ENCODE assay signal across 11 cellular contexts in the genomic region with DNA sequence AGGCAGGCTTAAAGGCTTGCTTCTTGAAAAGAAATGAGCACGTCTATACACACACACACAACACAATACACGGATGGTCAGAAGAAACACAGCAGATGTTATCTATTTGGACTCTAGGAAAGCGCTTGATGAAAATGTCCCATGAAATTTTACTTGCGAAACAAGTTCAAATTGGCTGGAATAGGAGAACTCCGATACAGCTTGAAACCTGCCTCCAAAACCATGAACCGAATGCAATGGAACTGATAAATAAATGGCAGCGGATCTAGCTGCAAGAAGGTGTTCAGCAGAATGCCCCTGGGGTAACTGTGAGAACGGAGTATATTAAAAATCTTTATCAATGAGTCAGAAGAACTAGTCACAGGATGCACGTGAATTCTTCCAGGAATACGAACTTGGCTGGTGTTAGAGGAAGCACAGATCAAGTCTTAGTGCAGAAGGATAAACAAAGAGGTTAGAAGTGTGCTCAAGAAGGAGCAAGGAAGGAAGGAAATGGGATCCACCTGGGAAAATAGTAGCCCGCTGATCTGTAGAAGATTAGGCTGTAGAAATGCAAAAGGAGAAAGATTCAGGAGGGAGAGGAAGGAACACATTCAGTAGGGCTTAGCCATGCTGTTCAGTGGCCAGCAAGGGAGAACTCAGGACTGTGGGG.
DNase-seq lines count a peak whose midpoint lies in the region; ATAC-seq, FAIRE-seq and TF ChIP-seq lines count a peak whose summit lies in the region.
"Had no signal": no experiment of that assay in that cellular context is flagged by ENCODE, and none has a peak within 500 bp of the region (broad histone marks: within the 10 kb centered on the region; RNA-seq: fewer than 3 reads in every experiment).

No MANE protein-coding gene starts in this region.

- no peak for TF ChIP-seq POLR2A in HCT116 (IDR thresholded peaks at IDR 0.05; ENCODE audit: borderline replicate concordance, extremely low read depth, insufficient read depth, insufficient read length)

- H4K20me1 ChIP-seq in HCT116 (ENCODE audit: insufficient read depth): no peaks in the 10 kb centered on the region
- no peaks in the 10 kb centered on the region for H4K20me1 ChIP-seq in astrocyte (ENCODE audit: insufficient read depth, low read length)

- H3K36me3 ChIP-seq in HCT116 (ENCODE audit: control insufficient read depth in 1 of 2, insufficient read depth in 2 of 2, low read length in 2 of 2): no peaks in the 10 kb centered on the region
- H3K36me3 ChIP-seq in astrocyte (ENCODE audit: insufficient read depth, low read length): no peaks in the 10 kb centered on the region
- H3K36me3 ChIP-seq in heart right ventricle: no peaks in the 10 kb centered on the region
- H3K36me3 ChIP-seq in skeletal muscle tissue (ENCODE audit: control insufficient read depth in 3 of 3, insufficient read depth in 3 of 3, low read length in 3 of 3): no peaks in the 10 kb centered on the region
- H3K36me3 ChIP-seq: neutrophil had no signal

- peak; percentile 60 for FAIRE-seq in astrocyte (lab: Jason Lieb, UNC)
- FAIRE-seq: K562 had no signal

- CTCF ChIA-PET in HCT116 (lab: Charles Lee) (interaction anchor here (0.7 kb wide), 1 partner anchor 44 kb away, joined by 3 read pairs; no protein-coding TSS in a partner anchor), HEK293T (lab: Yijun Ruan, JAX) (no interaction called here)
- CTCF ChIA-PET in activated CD8-positive, alpha-beta T cell treated with anti-CD3 and anti-CD28 coated beads for 36 hours (lab: Charles Lee): interaction anchor here (1.3 kb wide), 1 partner anchor 53 kb away, joined by 3 read pairs; no protein-coding TSS in a partner anchor

- peaks cover 23% of the 10 kb centered on the region for H3K4me1 Mint-ChIP-seq in astrocyte (ENCODE audit: low read depth, unreplicated experiment)
- peaks cover 6% of the 10 kb centered on the region for H3K4me1 Mint-ChIP-seq in activated CD8-positive, alpha-beta T cell treated with anti-CD3 and anti-CD28 coated beads for 36 hours (ENCODE audit: low read depth)

- H3K9me2 ChIP-seq in HCT116 (ENCODE audit: insufficient read depth): no peaks in the 10 kb centered on the region

- no peak for TF ChIP-seq RAD21 in HCT116 (IDR thresholded peaks at IDR 0.05; ENCODE audit: low read depth)

- peaks cover 4% of the 10 kb centered on the region for H3K9me3 Mint-ChIP-seq in astrocyte (ENCODE audit: unreplicated experiment)
- peaks cover 2% of the 10 kb centered on the region for H3K9me3 Mint-ChIP-seq in activated CD8-positive, alpha-beta T cell treated with anti-CD3 and anti-CD28 coated beads for 36 hours

- RAD21 ChIA-PET in HCT116 (lab: Charles Lee; ENCODE audit: low non-redundant PET in 1 of 2, low total read pairs in 2 of 2, uncharacterized antibody in 2 of 2, unreplicated experiment in 2 of 2): no interaction called here

- peak overlapping the region; percentile 54 for H3K9ac ChIP-seq in HCT116 (ENCODE audit: low read length)
- peak overlapping the region; percentile 77 for H3K9ac ChIP-seq in astrocyte (ENCODE audit: low read length)
- H3K9ac ChIP-seq in skeletal muscle tissue (ENCODE audit: low read depth in 1 of 3, low read length in 3 of 3): no peak overlapping the region

- H3K27me3 Mint-ChIP-seq in astrocyte (ENCODE audit: low read depth, unreplicated experiment): peaks cover 4% of the 10 kb centered on the region
- peaks cover 48% of the 10 kb centered on the region for H3K27me3 Mint-ChIP-seq in activated CD8-positive, alpha-beta T cell treated with anti-CD3 and anti-CD28 coated beads for 36 hours

- peak overlapping the region; percentile 93 for H3K27ac Mint-ChIP-seq in astrocyte (ENCODE audit: unreplicated experiment)
- H3K27ac Mint-ChIP-seq in activated CD8-positive, alpha-beta T cell treated with anti-CD3 and anti-CD28 coated beads for 36 hours: no peak overlapping the region

- peak; percentile 62 for DNase-seq in HCT116 (ENCODE audit: low read depth, low spot score)
- peak; percentile 95 for DNase-seq in astrocyte (ENCODE audit: low read depth)
- DNase-seq in heart right ventricle: peak in 1 of 2 donors; percentile 9
- no peak for DNase-seq in activated CD8-positive, alpha-beta T cell treated with anti-CD3 and anti-CD28 coated beads for 36 hours
- no peak for DNase-seq in HEK293T (ENCODE audit: extremely low spot score)
- DNase-seq: stimulated activated naive CD4-positive, alpha-beta T cell treated with Interleukin-2 at 50 U/mL for 16 hours had no signal

- peak overlapping the region in 1 of 2 experiments; percentile 27; a peak in 2 of 4 replicates for H3K4me3 ChIP-seq in HCT116 (replicated peaks in 1 of 2; ENCODE audit: low read depth in 1 of 2, low read length in 2 of 2)
- peak overlapping the region; percentile 41 for H3K4me3 ChIP-seq in astrocyte (ENCODE audit: insufficient read depth, low read depth, low read length)
- H3K4me3 ChIP-seq in heart right ventricle: no peak overlapping the region
- H3K4me3 ChIP-seq in skeletal muscle tissue (ENCODE audit: low read length in 3 of 3): peak overlapping the region in 2 of 3 donors; percentile 5 to 14
- H3K4me3 ChIP-seq: K562 had no signal

- peak overlapping the region; percentile 89 for H2AFZ ChIP-seq in HCT116 (ENCODE audit: low read depth, low read length, poor library complexity, severe bottlenecking)
- peak overlapping the region; percentile 27 for H2AFZ ChIP-seq in astrocyte (ENCODE audit: low read depth, low read length)

- H3K9me3 ChIP-seq in HCT116 (ENCODE audit: control insufficient read depth in 1 of 2, insufficient read depth in 1 of 2, low read depth in 1 of 2, low read length in 2 of 2): no peaks in the 10 kb centered on the region
- no peaks in the 10 kb centered on the region for H3K9me3 ChIP-seq in astrocyte (ENCODE audit: insufficient read depth, low read depth, low read length)
- H3K9me3 ChIP-seq in heart right ventricle: peaks cover 0 to 5% (median 0%) of the 10 kb centered on the region in 11 donors
- no peaks in the 10 kb centered on the region for H3K9me3 ChIP-seq in skeletal muscle tissue (ENCODE audit: control insufficient read depth in 3 of 3, low read length in 3 of 3)
- H3K9me3 ChIP-seq: neutrophil had no signal

- H3K79me2 ChIP-seq in HCT116 (ENCODE audit: insufficient read depth, low read length) (no peaks in the 10 kb centered on the region), astrocyte (ENCODE audit: insufficient read depth, low read length) (no peaks in the 10 kb centered on the region)

- no TSS peak for BruUV-seq in HCT116 (replicated peaks; lab: Mats Ljungman, UMichigan)

- no peak for TF ChIP-seq CTCF in HCT116 (IDR thresholded peaks at IDR 0.05 in 2 of 3, conservative IDR thresholded peaks at IDR 0.05 in 1 of 3; ENCODE audit: borderline replicate concordance in 1 of 3, insufficient read depth in 1 of 3, low read depth in 2 of 3, low read length in 2 of 3)
- TF ChIP-seq CTCF in astrocyte (IDR thresholded peaks at IDR 0.05; ENCODE audit: insufficient read depth, low read depth, low read length): no peak
- no peak for TF ChIP-seq CTCF in heart right ventricle (IDR thresholded peaks at IDR 0.05)
- no peak for TF ChIP-seq CTCF in activated CD8-positive, alpha-beta T cell treated with anti-CD3 and anti-CD28 coated beads for 36 hours (IDR thresholded peaks at IDR 0.05)

- H3K4me2 ChIP-seq in HCT116 (ENCODE audit: low read length) (peak overlapping the region; percentile 65), astrocyte (ENCODE audit: low read length) (peak overlapping the region; percentile 81)

- H3K27ac ChIP-seq in HCT116 (ENCODE audit: low read depth, low read length): peak overlapping the region; percentile 63; the same call in 1 of the 2 replicates
- H3K27ac ChIP-seq in astrocyte (ENCODE audit: low read depth, low read length): peak overlapping the region; percentile 93
- peak overlapping the region in 6 of 10 donors; percentile 3 to 76 (median 52) for H3K27ac ChIP-seq in heart right ventricle
- H3K27ac ChIP-seq in skeletal muscle tissue (ENCODE audit: low read depth, low read length): peak overlapping the region; percentile 36
- H3K27ac ChIP-seq: neutrophil had no signal

- H3K4me1 ChIP-seq in HCT116 (ENCODE audit: control insufficient read depth in 1 of 2, insufficient read depth in 2 of 2, low read length in 2 of 2) (peaks cover 18 to 30% of the 10 kb centered on the region in 2 experiments), astrocyte (ENCODE audit: insufficient read depth, low read length) (peaks cover 22% of the 10 kb centered on the region), heart right ventricle (peaks cover 0 to 19% (median 11%) of the 10 kb centered on the region in 9 donors), skeletal muscle tissue (ENCODE audit: control insufficient read depth in 3 of 3, insufficient read depth in 3 of 3, low read length in 3 of 3) (peaks cover 11 to 14% (median 12%) of the 10 kb centered on the region in 3 donors)

- peak; percentile 77 for ATAC-seq in HCT116
- ATAC-seq in heart right ventricle: peak in 7 of 8 donors; percentile 60 to 83 (median 70)
- ATAC-seq in activated CD8-positive, alpha-beta T cell treated with anti-CD3 and anti-CD28 coated beads for 36 hours: no peak
- no peak for ATAC-seq in HG03354 (IDR thresholded peaks at IDR 0.05; ENCODE audit: poor library complexity, severe bottlenecking, unreplicated experiment)
- no peak for ATAC-seq in HG03159 (IDR thresholded peaks at IDR 0.05; ENCODE audit: unreplicated experiment)
- ATAC-seq: K562 had no signal

- H3K27me3 ChIP-seq in HCT116 (ENCODE audit: insufficient read depth, low read length) (no peaks in the 10 kb centered on the region), astrocyte (ENCODE audit: insufficient read depth, low read length) (no peaks in the 10 kb centered on the region), heart right ventricle (peaks cover 0 to 15% (median 2%) of the 10 kb centered on the region in 7 donors), skeletal muscle tissue (ENCODE audit: control insufficient read depth in 3 of 3, insufficient read depth in 3 of 3, low read length in 3 of 3) (no peaks in the 10 kb centered on the region)

- H3K4me3 Mint-ChIP-seq in astrocyte (ENCODE audit: unreplicated experiment): peak overlapping the region; percentile 2
- no peak overlapping the region for H3K4me3 Mint-ChIP-seq in activated CD8-positive, alpha-beta T cell treated with anti-CD3 and anti-CD28 coated beads for 36 hours

- 30 to 43% methylated on average over 11 of the region's 11 CpGs for WGBS in heart right ventricle, 2 donors

- POLR2A ChIA-PET in HCT116 (lab: Charles Lee) (interaction anchor here (0.8 to 2.0 kb wide), 5 partner anchors 11 to 27 kb away, joined by 3 to 6 read pairs (median 5); no protein-coding TSS in a partner anchor), HEK293T (lab: Yijun Ruan, JAX) (no interaction called here)
- POLR2A ChIA-PET in activated CD8-positive, alpha-beta T cell treated with anti-CD3 and anti-CD28 coated beads for 36 hours (lab: Charles Lee): no interaction called here

- intact Hi-C loops in HCT116 (cut with micrococcal nuclease): no loop called here
- intact Hi-C loops in heart right ventricle (cut with DNase I): no loop called here
- intact Hi-C loops in activated CD8-positive, alpha-beta T cell treated with anti-CD3 and anti-CD28 coated beads for 36 hours (cut with micrococcal nuclease): no loop called here

- H3K36me3 Mint-ChIP-seq in astrocyte (ENCODE audit: low read depth, unreplicated experiment): no peaks in the 10 kb centered on the region
- no peaks in the 10 kb centered on the region for H3K36me3 Mint-ChIP-seq in activated CD8-positive, alpha-beta T cell treated with anti-CD3 and anti-CD28 coated beads for 36 hours (ENCODE audit: low read depth)

TF ChIP-seq in HEK293T, 16 proteins besides CTCF, POLR2A, EP300 and RAD21 (continues in another document):
- TF ChIP-seq SUZ12 (IDR thresholded peaks at IDR 0.05) (no peak), TARDBP (IDR thresholded peaks at IDR 0.05) (no peak)

Comparison
In these comparisons a context has a peak if more than half of its experiments do, and no peak if none do; other contexts are left out.
1. ATAC-seq: peak in HCT116 (single experiment) and heart right ventricle (7 of 8); none in activated CD8-positive, alpha-beta T cell treated with anti-CD3 and anti-CD28 coated beads for 36 hours (single experiment), HG03354 (single experiment) and HG03159 (single experiment).
2. DNase-seq: peak in HCT116 (single experiment) and astrocyte (single experiment); none in activated CD8-positive, alpha-beta T cell treated with anti-CD3 and anti-CD28 coated beads for 36 hours (single experiment) and HEK293T (single experiment).
3. H3K27ac ChIP-seq: peak in every context shown above with its lines; median percentile 93 in astrocyte; 63 in HCT116; 52 in heart right ventricle; 36 in skeletal muscle tissue.
4. H3K4me3 ChIP-seq: peak in astrocyte (single experiment) and skeletal muscle tissue (2 of 3); none in heart right ventricle (0 of 10).
5. H3K9ac ChIP-seq: peak in HCT116 (single experiment) and astrocyte (single experiment); none in skeletal muscle tissue (0 of 3).